29 cellular contexts compared by ENCODE assay signal in genomic region chr1:245785433-245785832, GRCh38.
"Had no signal": no experiment of that assay in that cellular context is flagged by ENCODE, and none has a peak within 500 bp of the region (broad histone marks: within the 10 kb centered on the region; RNA-seq: fewer than 3 reads in every experiment).

No MANE protein-coding gene starts in this region.

- DNase-seq: activated CD4-positive, alpha-beta memory T cell treated with anti-CD3 and anti-CD28 coated beads for 36 hours; activated CD4-positive, alpha-beta T cell treated with anti-CD3 and anti-CD28 coated beads for 36 hours; activated CD4-positive, alpha-beta T cell treated with anti-CD3 and anti-CD28 coated beads, Interleukin-2, amount 10 ng/mL, durations not matched to agents 24 days and 14 days; activated CD4-positive, CD25-positive, alpha-beta regulatory T cell; activated CD4-positive, CD25-positive, alpha-beta regulatory T cell treated with anti-CD3 and anti-CD28 coated beads, Interleukin-2, amount 50 U/mL, for 72 hours; activated CD8-positive, alpha-beta memory T cell treated with anti-CD3 and anti-CD28 coated beads, Interleukin-2, amount 10 ng/mL, durations not matched to agents 7 days and 5 days; activated CD8-positive, alpha-beta memory T cell treated with anti-CD3 and anti-CD28 coated beads, Interleukin-2, amount 50 U/mL, for 4 hours; activated CD8-positive, alpha-beta T cell treated with anti-CD3 and anti-CD28 coated beads, Interleukin-2, amount 10 ng/mL, durations not matched to agents 7 days and 5 days; activated effector memory CD4-positive, alpha-beta T cell treated with anti-CD3 and anti-CD28 coated beads, Interleukin-2, amount 50 U/mL, for 16 hours; activated naive CD4-positive, alpha-beta T cell treated with anti-CD3 and anti-CD28 coated beads, Interleukin-2, amount 10 ng/mL, durations not matched to agents 7 days and 5 days; activated naive CD8-positive, alpha-beta T cell treated with anti-CD3 and anti-CD28 coated beads, Interleukin-2, amount 10 ng/mL, durations not matched to agents 7 days and 5 days; activated T-cell treated with anti-CD3 and anti-CD28 coated beads, Interleukin-2, amount 50 U/mL, for 1 hour; activated T-cell treated with anti-CD3 and anti-CD28 coated beads, Interleukin-2, amount 50 U/mL, for 48 hours; central memory CD4-positive, alpha-beta T cell; cerebellar nuclear complex; colonic mucosa; effector CD8-positive, alpha-beta T cell; foreskin fibroblast; head of caudate nucleus; T-helper 2 cell had no signal

- H3K27me3 Mint-ChIP-seq: activated CD4-positive, alpha-beta memory T cell treated with anti-CD3 and anti-CD28 coated beads for 36 hours; activated CD4-positive, alpha-beta T cell treated with anti-CD3 and anti-CD28 coated beads for 36 hours; activated CD4-positive, alpha-beta T cell treated with anti-CD3 and anti-CD28 coated beads, Interleukin-2, amount 10 ng/mL, durations not matched to agents 24 days and 14 days; activated CD8-positive, alpha-beta memory T cell treated with anti-CD3 and anti-CD28 coated beads, Interleukin-2, amount 10 ng/mL, durations not matched to agents 7 days and 5 days; activated naive CD4-positive, alpha-beta T cell treated with anti-CD3 and anti-CD28 coated beads, Interleukin-2, amount 10 ng/mL, durations not matched to agents 7 days and 5 days; activated naive CD8-positive, alpha-beta T cell treated with anti-CD3 and anti-CD28 coated beads, Interleukin-2, amount 10 ng/mL, durations not matched to agents 7 days and 5 days; brain had no signal

- H3K36me3 ChIP-seq: ascending aorta, breast epithelium, cardiac muscle cell, colonic mucosa had no signal

- FAIRE-seq: frontal cortex had no signal

- ATAC-seq: activated CD4-positive, alpha-beta T cell treated with anti-CD3 and anti-CD28 coated beads for 36 hours; activated CD8-positive, alpha-beta memory T cell treated with anti-CD3 and anti-CD28 coated beads, Interleukin-2, amount 10 ng/mL, durations not matched to agents 7 days and 5 days; activated CD8-positive, alpha-beta T cell treated with anti-CD3 and anti-CD28 coated beads, Interleukin-2, amount 10 ng/mL, durations not matched to agents 7 days and 5 days; activated naive CD4-positive, alpha-beta T cell treated with anti-CD3 and anti-CD28 coated beads, Interleukin-2, amount 50 U/mL, for 72 hours; esophagus mucosa had no signal

- H3K27me3 ChIP-seq: ascending aorta, breast epithelium, cardiac muscle cell, colonic mucosa had no signal

- H3K4me3 Mint-ChIP-seq: activated CD4-positive, alpha-beta memory T cell treated with anti-CD3 and anti-CD28 coated beads for 36 hours; activated CD4-positive, alpha-beta T cell treated with anti-CD3 and anti-CD28 coated beads for 36 hours; activated CD4-positive, alpha-beta T cell treated with anti-CD3 and anti-CD28 coated beads, Interleukin-2, amount 10 ng/mL, durations not matched to agents 24 days and 14 days; activated CD8-positive, alpha-beta memory T cell treated with anti-CD3 and anti-CD28 coated beads, Interleukin-2, amount 10 ng/mL, durations not matched to agents 7 days and 5 days; activated CD8-positive, alpha-beta T cell treated with anti-CD3 and anti-CD28 coated beads, Interleukin-2, amount 10 ng/mL, durations not matched to agents 7 days and 5 days; activated naive CD4-positive, alpha-beta T cell treated with anti-CD3 and anti-CD28 coated beads, Interleukin-2, amount 10 ng/mL, durations not matched to agents 7 days and 5 days; activated naive CD8-positive, alpha-beta T cell treated with anti-CD3 and anti-CD28 coated beads, Interleukin-2, amount 10 ng/mL, durations not matched to agents 7 days and 5 days; activated T-helper 1 cell treated with anti-CD3 and anti-CD28 coated beads, Interleukin-12 subunit alpha, Interleukin-12 subunit beta, Interleukin-2, Interleukin-4 antibody, amounts not matched to agents 30 ng/mL and 10 ng/mL and 1 ng/mL, durations not matched to agents 14 hours and 24 hours and 36 hours; brain had no signal

- H3K36me3 Mint-ChIP-seq: activated CD4-positive, alpha-beta memory T cell treated with anti-CD3 and anti-CD28 coated beads for 36 hours; activated CD8-positive, alpha-beta memory T cell treated with anti-CD3 and anti-CD28 coated beads, Interleukin-2, amount 10 ng/mL, durations not matched to agents 7 days and 5 days; activated naive CD4-positive, alpha-beta T cell treated with anti-CD3 and anti-CD28 coated beads, Interleukin-2, amount 10 ng/mL, durations not matched to agents 7 days and 5 days; activated naive CD4-positive, alpha-beta T cell treated with anti-CD3 and anti-CD28 coated beads, Interleukin-2, amount 50 U/mL, for 72 hours; activated naive CD8-positive, alpha-beta T cell treated with anti-CD3 and anti-CD28 coated beads, Interleukin-2, amount 10 ng/mL, durations not matched to agents 7 days and 5 days had no signal

- H3K9me3 ChIP-seq: ascending aorta, breast epithelium, colonic mucosa had no signal

- H3K27ac Mint-ChIP-seq: activated CD4-positive, alpha-beta memory T cell treated with anti-CD3 and anti-CD28 coated beads for 36 hours; activated CD4-positive, alpha-beta T cell treated with anti-CD3 and anti-CD28 coated beads for 36 hours; activated CD4-positive, alpha-beta T cell treated with anti-CD3 and anti-CD28 coated beads, Interleukin-2, amount 10 ng/mL, durations not matched to agents 24 days and 14 days; activated CD8-positive, alpha-beta memory T cell treated with anti-CD3 and anti-CD28 coated beads, Interleukin-2, amount 10 ng/mL, durations not matched to agents 7 days and 5 days; activated CD8-positive, alpha-beta T cell treated with anti-CD3 and anti-CD28 coated beads, Interleukin-2, amount 10 ng/mL, durations not matched to agents 7 days and 5 days; activated naive CD4-positive, alpha-beta T cell treated with anti-CD3 and anti-CD28 coated beads, Interleukin-2, amount 10 ng/mL, durations not matched to agents 7 days and 5 days; activated naive CD4-positive, alpha-beta T cell treated with anti-CD3 and anti-CD28 coated beads, Interleukin-2, amount 50 U/mL, for 72 hours; activated naive CD8-positive, alpha-beta T cell treated with anti-CD3 and anti-CD28 coated beads, Interleukin-2, amount 10 ng/mL, durations not matched to agents 7 days and 5 days; activated T-helper 1 cell treated with anti-CD3 and anti-CD28 coated beads, Interleukin-12 subunit alpha, Interleukin-12 subunit beta, Interleukin-2, Interleukin-4 antibody, amounts not matched to agents 30 ng/mL and 10 ng/mL and 1 ng/mL, durations not matched to agents 14 hours and 24 hours and 36 hours; activated T-helper 2 cell treated with anti-CD3 and anti-CD28 coated beads, Interferon-gamma antibody, Interleukin-2, Interleukin-4, amounts not matched to agents 10 μg/mL and 5 μg/mL and 100 μg/mL, durations not matched to agents 14 hours and 24 hours and 36 hours; brain had no signal

- H3K27ac ChIP-seq: ascending aorta, breast epithelium, cardiac muscle cell, colonic mucosa had no signal

- H3K4me1 Mint-ChIP-seq: activated CD4-positive, alpha-beta T cell treated with anti-CD3 and anti-CD28 coated beads for 36 hours; activated CD4-positive, alpha-beta T cell treated with anti-CD3 and anti-CD28 coated beads, Interleukin-2, amount 10 ng/mL, durations not matched to agents 24 days and 14 days; activated CD8-positive, alpha-beta memory T cell treated with anti-CD3 and anti-CD28 coated beads, Interleukin-2, amount 10 ng/mL, durations not matched to agents 7 days and 5 days; activated naive CD4-positive, alpha-beta T cell treated with anti-CD3 and anti-CD28 coated beads, Interleukin-2, amount 10 ng/mL, durations not matched to agents 7 days and 5 days; activated naive CD8-positive, alpha-beta T cell treated with anti-CD3 and anti-CD28 coated beads, Interleukin-2, amount 10 ng/mL, durations not matched to agents 7 days and 5 days had no signal

- H3K9me3 Mint-ChIP-seq: activated CD4-positive, alpha-beta T cell treated with anti-CD3 and anti-CD28 coated beads, Interleukin-2, amount 10 ng/mL, durations not matched to agents 24 days and 14 days; activated naive CD4-positive, alpha-beta T cell treated with anti-CD3 and anti-CD28 coated beads, Interleukin-2, amount 10 ng/mL, durations not matched to agents 7 days and 5 days; activated naive CD4-positive, alpha-beta T cell treated with anti-CD3 and anti-CD28 coated beads, Interleukin-2, amount 50 U/mL, for 72 hours; activated naive CD8-positive, alpha-beta T cell treated with anti-CD3 and anti-CD28 coated beads, Interleukin-2, amount 10 ng/mL, durations not matched to agents 7 days and 5 days; activated T-helper 1 cell treated with anti-CD3 and anti-CD28 coated beads, Interleukin-12 subunit alpha, Interleukin-12 subunit beta, Interleukin-2, Interleukin-4 antibody, amounts not matched to agents 30 ng/mL and 10 ng/mL and 1 ng/mL, durations not matched to agents 14 hours and 24 hours and 36 hours; activated T-helper 2 cell treated with anti-CD3 and anti-CD28 coated beads, Interferon-gamma antibody, Interleukin-2, Interleukin-4, amounts not matched to agents 10 μg/mL and 5 μg/mL and 100 μg/mL, durations not matched to agents 14 hours and 24 hours and 36 hours; brain had no signal

- H3K4me1 ChIP-seq: ascending aorta, breast epithelium, colonic mucosa had no signal

- H3K4me3 ChIP-seq: ascending aorta, breast epithelium, cardiac muscle cell, colonic mucosa had no signal
